Comparison of ENCODE assay signal across 11 cellular contexts in genomic region chr20:19993937-19994667, GRCh38. TPM values are rescaled to one million over a fixed set of nuclear protein-coding genes. Genes with fewer than 3 reads are reported as not detected.
DNase-seq lines count a peak whose midpoint lies in the region; ATAC-seq and TF ChIP-seq lines count a peak whose summit lies in the region.
"Had no signal": no experiment of that assay in that cellular context is flagged by ENCODE, and none has a peak within 500 bp of the region (broad histone marks: within the 10 kb centered on the region; RNA-seq: fewer than 3 reads in every experiment).

No MANE protein-coding gene starts in this region.

- peak; percentile 8; the same call in 1 of the 2 replicates for TF ChIP-seq RAD21 in HCT116 (IDR thresholded peaks at IDR 0.05; ENCODE audit: low read depth)

- peaks cover 23% of the 10 kb centered on the region for H3K27me3 Mint-ChIP-seq in CD4-positive, alpha-beta T cell

- POLR2A ChIA-PET in HCT116 (lab: Charles Lee) (interaction anchor here (1.0 to 1.3 kb wide), 4 partner anchors 20 to 207 kb away, joined by 3 to 4 read pairs (median 3); partner anchors contain the start of gene NAA20), HEK293T (lab: Yijun Ruan, JAX) (no interaction called here)
- POLR2A ChIA-PET in CD4-positive, alpha-beta T cell (lab: Charles Lee): no interaction called here

- no peaks in the 10 kb centered on the region for H3K36me3 Mint-ChIP-seq in CD4-positive, alpha-beta T cell (ENCODE audit: low read depth)

- no peak overlapping the region for H3K4me3 Mint-ChIP-seq in CD4-positive, alpha-beta T cell
- H3K4me3 Mint-ChIP-seq: effector memory CD8-positive, alpha-beta T cell; T-helper 2 cell treated with Interferon-gamma antibody and Interleukin-4, amounts not matched to agents 5 μg/mL and 100 μg/mL, for 36 hours had no signal

- H3K4me1 ChIP-seq in HCT116 (ENCODE audit: control insufficient read depth in 1 of 2, insufficient read depth in 2 of 2, low read length in 2 of 2) (peaks cover 32 to 44% of the 10 kb centered on the region in 2 experiments), ascending aorta (peaks cover 19 to 40% of the 10 kb centered on the region in 2 donors), stomach smooth muscle (ENCODE audit: control insufficient read depth, insufficient read depth, low read length) (peaks cover 45% of the 10 kb centered on the region)

- H3K27ac ChIP-seq in HCT116 (ENCODE audit: low read depth, low read length): peak overlapping the region; percentile 94
- H3K27ac ChIP-seq in ascending aorta: peak overlapping the region; percentile 70 to 80
- H3K27ac ChIP-seq in stomach smooth muscle (ENCODE audit: low read length): peak overlapping the region; percentile 77
- H3K27ac ChIP-seq in CD4-positive, alpha-beta T cell (ENCODE audit: low read depth, low read length): no peak overlapping the region
- H3K27ac ChIP-seq: HL-60 had no signal

- TF ChIP-seq CTCF in HCT116 (IDR thresholded peaks at IDR 0.05 in 2 of 3, conservative IDR thresholded peaks at IDR 0.05 in 1 of 3; ENCODE audit: borderline replicate concordance in 1 of 3, insufficient read depth in 1 of 3, low read depth in 2 of 3, low read length in 2 of 3) (no peak), ascending aorta (IDR thresholded peaks at IDR 0.05) (no peak)
- TF ChIP-seq CTCF in CD4-positive, alpha-beta T cell (IDR thresholded peaks at IDR 0.05): no peak

- RAD21 ChIA-PET in HCT116 (lab: Charles Lee; ENCODE audit: low non-redundant PET in 1 of 2, low total read pairs in 2 of 2, uncharacterized antibody in 2 of 2, unreplicated experiment in 2 of 2): interaction anchor here in 1 of 2 experiments (1.1 kb wide), 1 partner anchor 17 kb away, joined by 3 read pairs; no protein-coding TSS in a partner anchor

- H3K9me3 ChIP-seq in HCT116 (ENCODE audit: control insufficient read depth in 1 of 2, insufficient read depth in 1 of 2, low read depth in 1 of 2, low read length in 2 of 2) (no peaks in the 10 kb centered on the region), ascending aorta (no peaks in the 10 kb centered on the region), stomach smooth muscle (ENCODE audit: control insufficient read depth in 2 of 2, low read length in 2 of 2) (no peaks in the 10 kb centered on the region)
- H3K9me3 ChIP-seq in CD4-positive, alpha-beta T cell (ENCODE audit: control insufficient read depth, low read length): no peaks in the 10 kb centered on the region

- peak; percentile 40 for DNase-seq in HCT116 (ENCODE audit: low read depth, low spot score)
- DNase-seq in ascending aorta (ENCODE audit: low spot score in 2 of 2): no peak
- peak; percentile 64 for DNase-seq in left ventricle myocardium superior
- no peak for DNase-seq in H7
- no peak for DNase-seq in AML-193 (lab: John Stamatoyannopoulos, UW)
- DNase-seq in HEK293T (ENCODE audit: extremely low spot score): no peak
- DNase-seq in CD4-positive, alpha-beta T cell: no peak
- DNase-seq: effector memory CD8-positive, alpha-beta T cell had no signal

- no peak overlapping the region for H3K27ac Mint-ChIP-seq in CD4-positive, alpha-beta T cell
- H3K27ac Mint-ChIP-seq: effector memory CD8-positive, alpha-beta T cell; T-helper 2 cell treated with Interferon-gamma antibody and Interleukin-4, amounts not matched to agents 5 μg/mL and 100 μg/mL, for 36 hours had no signal

- H3K4me2 ChIP-seq in HCT116 (ENCODE audit: low read length): peak overlapping the region; percentile 72

- ATAC-seq in HCT116 (peak; percentile 68), left ventricle myocardium superior (peak; percentile 86)
- no peak for ATAC-seq in CD4-positive, alpha-beta T cell (ENCODE audit: poor library complexity)
- ATAC-seq: effector memory CD8-positive, alpha-beta T cell had no signal

- no peaks in the 10 kb centered on the region for H3K79me2 ChIP-seq in HCT116 (ENCODE audit: insufficient read depth, low read length)

- H2AFZ ChIP-seq in HCT116 (ENCODE audit: low read depth, low read length, poor library complexity, severe bottlenecking): peak overlapping the region; percentile 62

- no peaks in the 10 kb centered on the region for H4K20me1 ChIP-seq in HCT116 (ENCODE audit: insufficient read depth)

- no peaks in the 10 kb centered on the region for H3K9me3 Mint-ChIP-seq in CD4-positive, alpha-beta T cell
- H3K9me3 Mint-ChIP-seq: effector memory CD8-positive, alpha-beta T cell; T-helper 2 cell treated with Interferon-gamma antibody and Interleukin-4, amounts not matched to agents 5 μg/mL and 100 μg/mL, for 36 hours had no signal

- BruUV-seq in HCT116 (replicated peaks; lab: Mats Ljungman, UMichigan): no TSS peak

- TF ChIP-seq POLR2A in HCT116 (IDR thresholded peaks at IDR 0.05; ENCODE audit: borderline replicate concordance, extremely low read depth, insufficient read depth, insufficient read length): no peak

- no peaks in the 10 kb centered on the region for H3K4me1 Mint-ChIP-seq in CD4-positive, alpha-beta T cell (ENCODE audit: low read depth)

- H3K4me3 ChIP-seq in HCT116 (replicated peaks in 1 of 2; ENCODE audit: low read depth in 1 of 2, low read length in 2 of 2) (peak overlapping the region; percentile 37 to 49), ascending aorta (peak overlapping the region in 1 of 2 donors; percentile 38), stomach smooth muscle (ENCODE audit: low read length in 2 of 2) (peak overlapping the region; percentile 26 to 64), H7 (ENCODE audit: insufficient read depth, low read depth, low read length) (no peak overlapping the region)

- peak overlapping the region; percentile 62 for H3K9ac ChIP-seq in HCT116 (ENCODE audit: low read length)
- H3K9ac ChIP-seq in stomach smooth muscle (ENCODE audit: low read length in 2 of 2): peak overlapping the region; percentile 57 to 58

- no peaks in the 10 kb centered on the region for H3K36me3 ChIP-seq in HCT116 (ENCODE audit: control insufficient read depth in 1 of 2, insufficient read depth in 2 of 2, low read length in 2 of 2)
- peaks cover 13 to 32% of the 10 kb centered on the region in 2 donors for H3K36me3 ChIP-seq in ascending aorta
- H3K36me3 ChIP-seq in stomach smooth muscle (ENCODE audit: control insufficient read depth in 2 of 2, insufficient read depth in 2 of 2, low read length in 2 of 2): peaks cover 23 to 27% of the 10 kb centered on the region in 2 donors
- no peaks in the 10 kb centered on the region for H3K36me3 ChIP-seq in H7 (replicated peaks; ENCODE audit: control insufficient read depth, insufficient read depth, low read length)

- H3K27me3 ChIP-seq in HCT116 (ENCODE audit: insufficient read depth, low read length) (no peaks in the 10 kb centered on the region; the same call in 1 of the 2 replicates), ascending aorta (no peaks in the 10 kb centered on the region), stomach smooth muscle (ENCODE audit: control insufficient read depth in 1 of 2, insufficient read depth in 2 of 2, low read length in 2 of 2) (no peaks in the 10 kb centered on the region), H7 (ENCODE audit: control insufficient read depth, insufficient read depth, low read length) (no peaks in the 10 kb centered on the region)
- H3K27me3 ChIP-seq in CD4-positive, alpha-beta T cell (ENCODE audit: control insufficient read depth, insufficient read depth, low read length): no peaks in the 10 kb centered on the region

- CTCF ChIA-PET in HCT116 (lab: Charles Lee): interaction anchor here (0.9 to 2.8 kb wide), 9 partner anchors 8 to 211 kb away, joined by 3 to 14 read pairs (median 5); partner anchors contain the start of gene NAA20
- CTCF ChIA-PET in HEK293T (lab: Yijun Ruan, JAX): interaction anchor here (0.7 to 1.9 kb wide), 6 partner anchors 9 to 224 kb away, joined by 3 to 6 read pairs (median 4); no protein-coding TSS in a partner anchor
- CTCF ChIA-PET in CD4-positive, alpha-beta T cell (lab: Charles Lee): no interaction called here

- no peaks in the 10 kb centered on the region for H3K9me2 ChIP-seq in HCT116 (ENCODE audit: insufficient read depth)

- intact Hi-C loops in HCT116 (cut with micrococcal nuclease): no loop called here
- intact Hi-C loops in ascending aorta (cut with DNase I): loop anchor here (1.0 to 5.0 kb wide), 4 partner anchors 17 to 305 kb away; no protein-coding TSS in a partner anchor
- intact Hi-C loops in left ventricle myocardium superior (cut with micrococcal nuclease): loop anchor here (10.0 kb wide), 1 partner anchor 49 kb away; no protein-coding TSS in a partner anchor
- intact Hi-C loops in CD4-positive, alpha-beta T cell (cut with DNase I, micrococcal nuclease): loop anchor here (2.0 to 10.0 kb wide), 6 partner anchors 61 to 1581 kb away; partner anchors contain the start of genes CFAP61 (in 1 of the 2) and CRNKL1 (in 1 of the 2)

TF ChIP-seq in HCT116, 20 proteins besides CTCF, POLR2A, EP300 and RAD21 (continues in another document):
- TF ChIP-seq TCF7L2 (IDR thresholded peaks at IDR 0.05; ENCODE audit: borderline replicate concordance, extremely low read depth, insufficient read depth, insufficient read length): no peak
- TF ChIP-seq YY1 (IDR thresholded peaks at IDR 0.05; ENCODE audit: extremely low read depth, insufficient replicate concordance, low read depth, low read length): no peak
- no peak for TF ChIP-seq SIN3A (IDR thresholded peaks at IDR 0.05; ENCODE audit: low read depth)
- peak; percentile 53 for TF ChIP-seq FOSL1 (IDR thresholded peaks at IDR 0.05; ENCODE audit: low read depth)
- no peak for TF ChIP-seq ZNF274 (IDR thresholded peaks at IDR 0.05; ENCODE audit: low read depth, low read length)

TF ChIP-seq in HEK293T, 16 proteins besides CTCF, POLR2A, EP300 and RAD21 (continues in another document):
- TF ChIP-seq LEF1 (IDR thresholded peaks at IDR 0.05; ENCODE audit: borderline replicate concordance): no peak
- no peak for TF ChIP-seq TARDBP (IDR thresholded peaks at IDR 0.05)
- no peak for TF ChIP-seq FOXM1 (IDR thresholded peaks at IDR 0.05; ENCODE audit: borderline replicate concordance)
- TF ChIP-seq FOXK2 (IDR thresholded peaks at IDR 0.05): no peak
- TF ChIP-seq ARNT (IDR thresholded peaks at IDR 0.05): no peak
- TF ChIP-seq FOXA1 (IDR thresholded peaks at IDR 0.05): no peak
- no peak for TF ChIP-seq BHLHE40 (IDR thresholded peaks at IDR 0.05; ENCODE audit: borderline replicate concordance)
- no peak for TF ChIP-seq SUZ12 (IDR thresholded peaks at IDR 0.05)
- no peak for TF ChIP-seq SP1 (IDR thresholded peaks at IDR 0.05)

RNA-seq across cellular contexts. Expression of gene NAA20, which starts 23.1 kb away (rescaled TPM):
- total RNA-seq in HCT116 (2021; ENCODE audit: unreplicated experiment) (71.5 TPM), ascending aorta (2.7 TPM), left ventricle myocardium superior (65.0 TPM)
- polyA plus RNA-seq in HCT116 (2012): 38.9 and 53.5 TPM in 2 replicates
- 28.8 and 30.7 TPM in 2 replicates for total RNA-seq in H7 (2014; rRNA removed; shearing (Covaris generic))
- 10 to 100 TPM; 18.8 to 18.9 TPM for total RNA-seq in CD4-positive, alpha-beta T cell

RNA-seq across cellular contexts. Expression of gene CRNKL1, which starts 58.2 kb away (rescaled TPM):
- 20.4 TPM for total RNA-seq in HCT116 (2021; ENCODE audit: unreplicated experiment)
- 9.6 and 12.1 TPM in 2 replicates for polyA plus RNA-seq in HCT116 (2012)
- 2.2 TPM for total RNA-seq in ascending aorta
- total RNA-seq in left ventricle myocardium superior: 17.6 TPM
- total RNA-seq in H7 (2014; rRNA removed; shearing (Covaris generic)): 17.1 and 23.0 TPM in 2 replicates
- total RNA-seq in CD4-positive, alpha-beta T cell: 10 to 100 TPM; 24.3 to 26.1 TPM

RNA-seq across cellular contexts. Expression of gene CFAP61, which starts 58.2 kb away (rescaled TPM):
- total RNA-seq in HCT116 (2021; ENCODE audit: unreplicated experiment): 1.7 TPM
- polyA plus RNA-seq in HCT116 (2012): 0.84 and 0.86 TPM in 2 replicates
- not detected for total RNA-seq in ascending aorta
- 23.8 TPM for total RNA-seq in left ventricle myocardium superior
- total RNA-seq in H7 (2014; rRNA removed; shearing (Covaris generic)): 0.15 and 0.35 TPM in 2 replicates
- not detected for total RNA-seq in CD4-positive, alpha-beta T cell

Comparison
In these comparisons a context has a peak if more than half of its experiments do, and no peak if none do; other contexts are left out.
1. DNase-seq: peak in HCT116 (single experiment) and left ventricle myocardium superior (single experiment); none in ascending aorta (0 of 2), H7 (single experiment), AML-193 (0 of 2), HEK293T (single experiment) and CD4-positive, alpha-beta T cell (0 of 10).